16 cellular contexts compared by ENCODE assay signal in the genomic region with DNA sequence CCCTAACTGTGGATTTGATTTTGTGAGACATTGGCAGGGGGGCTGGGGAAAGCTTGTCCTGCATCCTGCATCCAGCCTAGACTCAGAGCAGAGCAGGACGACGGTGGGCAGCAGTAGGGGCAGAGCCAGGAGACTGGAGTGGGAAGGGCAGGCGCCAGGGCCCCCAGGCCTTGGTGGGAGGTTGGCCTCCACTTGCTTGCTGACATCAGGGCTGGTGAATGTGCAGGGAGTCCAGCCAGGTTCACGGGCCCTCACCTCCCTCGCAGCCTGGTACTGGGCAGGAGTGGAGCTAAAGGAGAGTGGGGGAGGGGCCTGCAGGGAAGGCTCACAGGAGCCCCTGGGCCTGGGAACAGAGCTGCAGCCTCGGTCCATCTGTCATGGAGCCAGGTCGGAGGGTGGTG.
"Had no signal": no experiment of that assay in that cellular context is flagged by ENCODE, and none has a peak within 500 bp of the region (broad histone marks: within the 10 kb centered on the region; RNA-seq: fewer than 3 reads in every experiment).

No MANE protein-coding gene starts in this region.

- ATAC-seq: activated CD8-positive, alpha-beta T cell treated with anti-CD3 and anti-CD28 coated beads for 36 hours; left ventricle myocardium superior; pancreas had no signal

- H3K27ac ChIP-seq: coronary artery, neural progenitor cell, pancreas had no signal

- H2AFZ ChIP-seq: neural progenitor cell had no signal

- H3K4me2 ChIP-seq: neural progenitor cell had no signal

- H3K36me3 ChIP-seq: neural progenitor cell, pancreas had no signal

- H3K9ac ChIP-seq: neural progenitor cell had no signal

- H3K9me3 ChIP-seq: pancreas had no signal

- DNase-seq: activated CD4-positive, alpha-beta T cell treated with anti-CD3 and anti-CD28 coated beads, Interleukin-2, amount 10 ng/mL, durations not matched to agents 24 days and 14 days; activated CD8-positive, alpha-beta T cell treated with anti-CD3 and anti-CD28 coated beads for 36 hours; activated naive CD4-positive, alpha-beta T cell treated with Interleukin-2 at 50 U/mL for 16 hours; activated T-cell treated with anti-CD3 and anti-CD28 coated beads, Interleukin-2, amount 50 U/mL, for 1 hour; anterior cingulate cortex; erythroblast; foreskin melanocyte; left ventricle myocardium superior; stimulated activated CD4-positive, alpha-beta T cell treated with anti-CD3 and anti-CD28 coated beads, Interleukin-12 subunit alpha, Interleukin-12 subunit beta, amount 100 ng/mL, for 4 hours; stimulated activated CD4-positive, alpha-beta T cell treated with anti-CD3 and anti-CD28 coated beads, Interleukin-1b, Interleukin-23, amount 100 ng/mL, for 48 hours; stimulated activated CD8-positive, alpha-beta memory T cell treated with anti-CD3 and anti-CD28 coated beads, Interleukin-4, amount 100 ng/mL, for 48 hours; stimulated activated naive CD4-positive, alpha-beta T cell; T1000 had no signal

- H3K4me3 ChIP-seq: coronary artery, neural progenitor cell, pancreas had no signal
